In the genomic region with DNA sequence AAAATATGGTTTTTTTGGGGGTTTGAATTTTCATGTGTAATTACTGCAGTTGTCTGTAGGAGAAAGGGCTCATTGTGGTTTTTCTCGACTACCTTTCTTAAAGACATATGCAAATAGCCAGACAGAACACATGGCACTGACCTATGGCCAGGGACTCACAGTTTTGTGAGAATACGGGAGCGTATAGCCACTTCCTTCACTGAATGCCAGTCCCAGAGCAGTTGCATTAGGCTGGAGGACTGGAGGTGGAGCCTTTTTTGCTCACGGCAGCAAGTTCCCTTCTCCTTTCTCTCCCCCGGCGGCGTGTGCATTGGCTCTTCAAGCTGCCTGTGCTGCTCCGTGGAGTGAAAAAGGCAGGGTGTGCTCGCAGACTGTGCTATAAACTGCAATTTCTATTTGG, we compare ENCODE assay signal across 9 cellular contexts.
A peak's percentile ranks its signal among the peaks of the same experiment; 100 is the strongest.
DNase-seq lines count a peak whose midpoint lies in the region; ATAC-seq and TF ChIP-seq lines count a peak whose summit lies in the region.
"Had no signal": no experiment of that assay in that cellular context is flagged by ENCODE, and none has a peak within 500 bp of the region (broad histone marks: within the 10 kb centered on the region; RNA-seq: fewer than 3 reads in every experiment).

No MANE protein-coding gene starts in this region.

- peak overlapping the region; percentile 68 for H3K9ac ChIP-seq in adipocyte (ENCODE audit: low read length)

- no peak overlapping the region for H3K27ac ChIP-seq in HL-60 (replicated peaks)

- no peaks in the 10 kb centered on the region for H3K36me3 ChIP-seq in adipocyte (ENCODE audit: control insufficient read depth, insufficient read depth, low read length, severe bottlenecking)

- H3K27ac Mint-ChIP-seq in osteocyte (ENCODE audit: unreplicated experiment) = peak overlapping the region; percentile 16

- DNase-seq in AG20443 (ENCODE audit: low spot score) = peak; percentile 66
- peak; percentile 4 for DNase-seq in GM19240 (ENCODE audit: insufficient read length, low spot score)
- DNase-seq in HL-60 (ENCODE audit: low read depth in 1 of 2, low spot score in 1 of 2) = peak; percentile 4 to 41
- DNase-seq in adipocyte (ENCODE audit: low read depth) = peak; percentile 79
- DNase-seq in left cardiac atrium = peak; percentile 52
- DNase-seq in osteocyte (ENCODE audit: extremely low spot score, unreplicated experiment) = no peak
- no peak for DNase-seq in NK-92 (lab: John Stamatoyannopoulos, UW; ENCODE audit: unreplicated experiment)
- DNase-seq in SHP77 (lab: John Stamatoyannopoulos, UW) = no peak

- H3K9me3 ChIP-seq in adipocyte (ENCODE audit: control insufficient read depth, low read length) = no peaks in the 10 kb centered on the region

- no peak for TF ChIP-seq CTCF in HL-60 (IDR thresholded peaks at IDR 0.05; ENCODE audit: insufficient read depth, low read length)
- no peak for TF ChIP-seq CTCF in osteocyte (IDR thresholded peaks at IDR 0.05)

- H3K27me3 ChIP-seq in HL-60 (ENCODE audit: insufficient read depth, poor library complexity, severe bottlenecking) (peaks cover 3% of the 10 kb centered on the region), adipocyte (replicated peaks; ENCODE audit: control insufficient read depth, insufficient read depth, low read length) (no peaks in the 10 kb centered on the region)

- H3K27me3 Mint-ChIP-seq in osteocyte (ENCODE audit: unreplicated experiment) = no peaks in the 10 kb centered on the region

- H3K9me3 Mint-ChIP-seq in osteocyte (ENCODE audit: unreplicated experiment) = no peaks in the 10 kb centered on the region

- intact Hi-C loops in left cardiac atrium (cut with DNase I) = no loop called here

- H3K4me3 ChIP-seq in HL-60 (replicated peaks; ENCODE audit: insufficient read depth, low read length) (peak overlapping the region; percentile 13; the same call in 1 of the 2 replicates), adipocyte (ENCODE audit: low read length) (peak overlapping the region; percentile 83)

- peak overlapping the region; percentile 68 for H3K4me3 Mint-ChIP-seq in osteocyte (ENCODE audit: unreplicated experiment)

- H3K4me1 Mint-ChIP-seq in osteocyte (ENCODE audit: unreplicated experiment) = peaks cover 17% of the 10 kb centered on the region

- peaks cover 7% of the 10 kb centered on the region for H3K4me1 ChIP-seq in adipocyte (ENCODE audit: control insufficient read depth, insufficient read depth, low read length)

- peak; percentile 93 to 98 for ATAC-seq in left cardiac atrium
- ATAC-seq: HCT116 had no signal

- H3K36me3 Mint-ChIP-seq in osteocyte (ENCODE audit: unreplicated experiment) = no peaks in the 10 kb centered on the region

Comparison
In these comparisons a context has a peak if more than half of its experiments do, and no peak if none do; other contexts are left out.
1. DNase-seq: peak in AG20443 (single experiment), GM19240 (single experiment), HL-60 (2 of 2), adipocyte (single experiment) and left cardiac atrium (single experiment); none in osteocyte (single experiment), NK-92 (single experiment) and SHP77 (0 of 2).